ENCODE assay signal across 7 cellular contexts in genomic region chr12:53743277-53744129, GRCh38.
A peak's percentile ranks its signal among the peaks of the same experiment; 100 is the strongest.
DNase-seq lines count a peak whose midpoint lies in the region; ATAC-seq and TF ChIP-seq lines count a peak whose summit lies in the region.

No MANE protein-coding gene starts in this region.

- intact Hi-C loops in posterior cingulate gyrus (cut with DNase I): loop anchor here (1.0 kb wide), 1 partner anchor 41 kb away; no protein-coding TSS in a partner anchor

- peak; percentile 63 for DNase-seq in GM12865 (ENCODE audit: low read depth)
- peak; percentile 89 for DNase-seq in KBM-7
- DNase-seq in SHP77 treated with DMSO at 0.1 percent for 48 hours (lab: John Stamatoyannopoulos, UW): peak; percentile 36
- peak; percentile 69 for DNase-seq in activated naive CD4-positive, alpha-beta T cell treated with Interleukin-2 at 50 U/mL for 16 hours
- DNase-seq in glomerular visceral epithelial cell (ENCODE audit: extremely low spot score): peak; percentile 56
- DNase-seq in posterior cingulate gyrus: peak in 9 of 10 donors; percentile 42 to 94 (median 64)

- H3K4me3 ChIP-seq in GM12865 (ENCODE audit: low read depth, low read length): no peak overlapping the region

- in situ Hi-C loops in KBM-7 (cut with MboI; ENCODE audit: low pct_unique_long_range_greater_than_20kb, low sequenced_read_pairs): no loop called here

- ATAC-seq in GM18909 (IDR thresholded peaks at IDR 0.05; ENCODE audit: poor library complexity, unreplicated experiment): no peak

- peak; percentile 93 for TF ChIP-seq CTCF in GM12865 (IDR thresholded peaks at IDR 0.05; ENCODE audit: insufficient read depth, low read depth, low read length, missing control alignments)

Comparison
In these comparisons a context has a peak if more than half of its experiments do, and no peak if none do; other contexts are left out.
1. DNase-seq: peak in every context shown above with its lines; median percentile 89 in KBM-7; 69 in activated naive CD4-positive, alpha-beta T cell treated with Interleukin-2 at 50 U/mL for 16 hours; 64 in posterior cingulate gyrus; 63 in GM12865; 56 in glomerular visceral epithelial cell; 36 in SHP77 treated with DMSO at 0.1 percent for 48 hours.